In genomic region chr4:110207233-110207632, GRCh38 we compare ENCODE assay signal across 27 cellular contexts.
"Had no signal": no experiment of that assay in that cellular context is flagged by ENCODE, and none has a peak within 500 bp of the region (broad histone marks: within the 10 kb centered on the region; RNA-seq: fewer than 3 reads in every experiment).

No MANE protein-coding gene starts in this region.

- H3K27ac ChIP-seq: colonic mucosa, coronary artery, dorsolateral prefrontal cortex, epithelial cell of prostate, esophagus muscularis mucosa, esophagus squamous epithelium, foreskin keratinocyte, gastrocnemius medialis, gastroesophageal sphincter, heart left ventricle, heart right ventricle had no signal

- H3K4me1 ChIP-seq: colonic mucosa, esophagus muscularis mucosa, foreskin keratinocyte, gastrocnemius medialis, gastroesophageal sphincter, heart left ventricle had no signal

- H3K27me3 ChIP-seq: colonic mucosa, dorsolateral prefrontal cortex, esophagus muscularis mucosa, esophagus squamous epithelium, foreskin keratinocyte, gastrocnemius medialis, gastroesophageal sphincter, heart left ventricle had no signal

- ATAC-seq: effector memory CD8-positive, alpha-beta T cell; esophagus mucosa; foreskin keratinocyte; gastrocnemius medialis; gastroesophageal sphincter; heart left ventricle; heart right ventricle had no signal

- H3K36me3 ChIP-seq: colonic mucosa, esophagus muscularis mucosa, esophagus squamous epithelium, gastrocnemius medialis, gastroesophageal sphincter, heart left ventricle, heart right ventricle had no signal

- H3K9me3 ChIP-seq: colonic mucosa, esophagus muscularis mucosa, esophagus squamous epithelium, gastrocnemius medialis, gastroesophageal sphincter, heart left ventricle, heart right ventricle had no signal

- FAIRE-seq: colon, endometrium, endothelial cell of umbilical vein, frontal cortex had no signal

- H3K4me3 ChIP-seq: colonic mucosa, coronary artery, dorsolateral prefrontal cortex, esophagus muscularis mucosa, esophagus squamous epithelium, gastrocnemius medialis, gastroesophageal sphincter, heart left ventricle, heart right ventricle had no signal

- DNase-seq: colonic mucosa; cortex of kidney; dermis blood vessel endothelial cell; dorsolateral prefrontal cortex; effector CD4-positive, alpha-beta T cell; effector CD8-positive, alpha-beta T cell; effector memory CD4-positive, alpha-beta T cell; effector memory CD8-positive, alpha-beta T cell; endodermal cell; erythroblast; esophagus squamous epithelium; foreskin fibroblast; foreskin keratinocyte; foreskin melanocyte; gastrocnemius medialis; glutamatergic neuron; heart left ventricle; heart right ventricle had no signal
